In genomic region chr1:179798864-179799516, GRCh38 we compare ENCODE assay signal across 23 cellular contexts. TPM values are rescaled to one million over a fixed set of nuclear protein-coding genes. Genes with fewer than 3 reads are reported as not detected.
A peak's percentile ranks its signal among the peaks of the same experiment; 100 is the strongest.
DNase-seq lines count a peak whose midpoint lies in the region; ATAC-seq and TF ChIP-seq lines count a peak whose summit lies in the region.
"Had no signal": no experiment of that assay in that cellular context is flagged by ENCODE, and none has a peak within 500 bp of the region (broad histone marks: within the 10 kb centered on the region; RNA-seq: fewer than 3 reads in every experiment).

No MANE protein-coding gene starts in this region.

- no peak overlapping the region for H2BK20ac ChIP-seq in H9 (ENCODE audit: low read depth, low read length, poor library complexity, severe bottlenecking)

- no peak overlapping the region for H3K4me3 ChIP-seq in gastrocnemius medialis
- H3K4me3 ChIP-seq: BLaER1 had no signal

- H4K5ac ChIP-seq in H9 (ENCODE audit: insufficient read length, low read depth, low read length) = no peak overlapping the region

- H3K4ac ChIP-seq in H9 (ENCODE audit: low read depth, low read length) = no peak overlapping the region

- no peak overlapping the region for H2AFZ ChIP-seq in H9 (ENCODE audit: low read length)

- no peaks in the 10 kb centered on the region for H4K20me1 ChIP-seq in H9 (ENCODE audit: control insufficient read depth, insufficient read depth, insufficient read length)
- H4K20me1 ChIP-seq: BLaER1 had no signal

- no peak overlapping the region for H2BK15ac ChIP-seq in H9 (ENCODE audit: low read depth, low read length)

- H3K27me3 ChIP-seq in H9 (ENCODE audit: insufficient read depth, low read length) (no peaks in the 10 kb centered on the region), gastrocnemius medialis (no peaks in the 10 kb centered on the region)
- H3K27me3 ChIP-seq: BLaER1 had no signal

- H3K4me3 Mint-ChIP-seq in H9 = no peak overlapping the region
- H3K4me3 Mint-ChIP-seq: CD4-positive, CD25-positive, alpha-beta regulatory T cell had no signal

- peaks cover 8 to 11% of the 10 kb centered on the region in 2 experiments for H3K4me1 Mint-ChIP-seq in H9
- H3K4me1 Mint-ChIP-seq: CD4-positive, CD25-positive, alpha-beta regulatory T cell had no signal

- H3K4me2 ChIP-seq in H9 (ENCODE audit: insufficient read depth, insufficient read length, low read length) = no peak overlapping the region
- H3K4me2 ChIP-seq: BLaER1 had no signal

- intact Hi-C loops in left ventricle myocardium superior (cut with micrococcal nuclease) = no loop called here
- intact Hi-C loops in gastrocnemius medialis (cut with DNase I; ENCODE audit: low total_unique reads) = no loop called here

- no peaks in the 10 kb centered on the region; a peak in 1 of 7 replicates for H3K36me3 Mint-ChIP-seq in H9 (ENCODE audit: insufficient read depth in 1 of 3, low read depth in 3 of 3)
- H3K36me3 Mint-ChIP-seq: CD4-positive, CD25-positive, alpha-beta regulatory T cell had no signal

- no peaks in the 10 kb centered on the region for H3K23me2 ChIP-seq in H9 (ENCODE audit: insufficient read length, low read depth, low read length, poor library complexity, severe bottlenecking)

- TF ChIP-seq CTCF in H9 (conservative IDR thresholded peaks at IDR 0.05) = no peak
- TF ChIP-seq CTCF in gastrocnemius medialis (IDR thresholded peaks at IDR 0.05 in 4 of 5, conservative IDR thresholded peaks at IDR 0.05 in 1 of 5) = no peak

- ATAC-seq in left ventricle myocardium superior (peak; percentile 51), gastrocnemius medialis (peak; percentile 60 to 63), HG03439 (IDR thresholded peaks at IDR 0.05; ENCODE audit: unreplicated experiment) (no peak)
- ATAC-seq: HepG2 had no signal

- H3K27ac Mint-ChIP-seq in H9 = peak overlapping the region in 1 of 3 experiments; percentile 24; a peak in 1 of 7 replicates
- H3K27ac Mint-ChIP-seq: CD4-positive, CD25-positive, alpha-beta regulatory T cell had no signal

- no peak overlapping the region for H2BK120ac ChIP-seq in H9 (ENCODE audit: low read depth, low read length, poor library complexity, severe bottlenecking)

- no peak overlapping the region for H2BK12ac ChIP-seq in H9 (ENCODE audit: insufficient read length, low read depth, low read length)

- H3K18ac ChIP-seq in H9 (ENCODE audit: insufficient read length, low read depth, low read length) = no peak overlapping the region

- in situ Hi-C loops in gastrocnemius medialis (cut with MboI; ENCODE audit: low sequenced_read_pairs in 4 of 4) = no loop called here

- H3K27ac ChIP-seq in H9 (ENCODE audit: insufficient read length, low read depth, low read length) (no peak overlapping the region), gastrocnemius medialis (peak overlapping the region in 1 of 4 donors; percentile 37)
- H3K27ac ChIP-seq: BLaER1 had no signal

- no peaks in the 10 kb centered on the region for H3K9me3 ChIP-seq in H9 (ENCODE audit: control insufficient read depth, low read depth, low read length)
- H3K9me3 ChIP-seq in gastrocnemius medialis = no peaks in the 10 kb centered on the region
- H3K9me3 ChIP-seq: BLaER1 had no signal

- no peak overlapping the region for H4K91ac ChIP-seq in H9 (ENCODE audit: insufficient read length, low read depth, low read length)

- no peak overlapping the region for H3K23ac ChIP-seq in H9 (ENCODE audit: insufficient read length, low read depth, low read length)

- no peak overlapping the region for H3K9ac ChIP-seq in H9 (ENCODE audit: extremely low read depth, insufficient read length, low read length)
- H3K9ac ChIP-seq: BLaER1 had no signal

- no peak overlapping the region for H3T11ph ChIP-seq in H9 (ENCODE audit: low read length)

- H3K79me2 ChIP-seq in H9 (ENCODE audit: insufficient read depth, low read length) = no peaks in the 10 kb centered on the region

- peak overlapping the region; percentile 65; the same call in 1 of the 2 replicates for H3K14ac ChIP-seq in H9 (ENCODE audit: insufficient read depth, low read length)

- no peak overlapping the region for H4K8ac ChIP-seq in H9 (replicated peaks; ENCODE audit: insufficient read length, low read depth, low read length)

- H3K4me1 ChIP-seq in H9 (ENCODE audit: insufficient read depth, low read length) = no peaks in the 10 kb centered on the region
- peaks cover 0 to 5% of the 10 kb centered on the region in 2 donors for H3K4me1 ChIP-seq in gastrocnemius medialis

- no peak for TF ChIP-seq POLR2A in gastrocnemius medialis (IDR thresholded peaks at IDR 0.05)

- H3K9me3 Mint-ChIP-seq in H9 = peaks cover 0 to 3% of the 10 kb centered on the region in 2 experiments; a peak in 2 of 5 replicates

- no peak for DNase-seq in H9
- peak; percentile 25 for DNase-seq in OCI-M1 (lab: John Stamatoyannopoulos, UW)
- DNase-seq in left ventricle myocardium superior = no peak
- no peak for DNase-seq in gastrocnemius medialis
- DNase-seq in amniotic stem cell (lab: John Stamatoyannopoulos, UW) = no peak
- DNase-seq in NK-92 (lab: John Stamatoyannopoulos, UW; ENCODE audit: unreplicated experiment) = no peak
- DNase-seq: CD4-positive, CD25-positive, alpha-beta regulatory T cell; DMS153; DND-41; Karpas-422; NCI-H1092; NCI-H1417 treated with DMSO at 0.1 percent for 48 hours; NCI-H1694 treated with DMSO at 0.1 percent for 48 hours; NCI-H2081; NCI-H226; NCI-H510A; NCI-H69 had no signal

- H3K27me3 Mint-ChIP-seq in H9 (ENCODE audit: low read depth) = no peaks in the 10 kb centered on the region

- WGBS in H9 (ENCODE audit: extremely low coverage, insufficient read length, low lambda C conversion rate) = no CpG with 5 or more reads among the region's 6 CpGs

- H2BK5ac ChIP-seq in H9 (ENCODE audit: insufficient read length, low read length) = no peak overlapping the region

- H3K36me3 ChIP-seq in gastrocnemius medialis = no peaks in the 10 kb centered on the region
- H3K36me3 ChIP-seq: BLaER1 had no signal

- no peaks in the 10 kb centered on the region for H3K79me1 ChIP-seq in H9 (ENCODE audit: insufficient read depth, low read depth, low read length, poor library complexity, severe bottlenecking)

- H2AK5ac ChIP-seq in H9 (ENCODE audit: insufficient read length, low read length) = no peak overlapping the region

- no peak overlapping the region for H3K56ac ChIP-seq in H9 (ENCODE audit: insufficient read length, low read depth, low read length)

RNA-seq across cellular contexts. Expression of gene FAM163A, which starts 55.9 kb away (rescaled TPM):
- total RNA-seq in H9 (2021) (0.44 and 0.46 TPM in 2 replicates), left ventricle myocardium superior (0.27 TPM), gastrocnemius medialis (under 1 TPM in 1 of 4 donors, not detected in 3; 0.16 TPM)
- total RNA-seq: CD4-positive, CD25-positive, alpha-beta regulatory T cell; H4; HepG2; HT1080; SK-MEL-5 had no signal
